Comparison of ENCODE assay signal across 1 cellular context in the genomic region with DNA sequence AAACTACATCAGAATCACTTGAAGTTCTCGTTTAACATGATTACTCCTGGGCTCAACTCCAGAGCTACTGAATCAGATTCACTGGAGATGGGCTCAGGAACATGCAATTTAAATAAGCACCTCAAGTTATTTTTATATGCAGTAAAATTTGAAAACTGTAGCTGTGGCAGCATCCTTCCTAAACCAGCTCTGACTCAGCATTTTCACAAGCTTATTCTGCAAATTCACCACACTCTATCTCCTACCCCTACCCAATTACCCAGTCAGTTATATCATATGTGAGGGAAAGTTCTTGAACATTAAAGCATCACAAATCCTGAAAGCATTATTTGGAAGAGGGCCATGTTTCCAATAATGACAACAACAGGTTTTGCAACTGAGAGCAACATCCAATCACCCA.
TF ChIP-seq lines count a peak whose summit lies in the region.

No MANE protein-coding gene starts in this region.

TF ChIP-seq in HepG2, 621 proteins besides CTCF, POLR2A, EP300 and RAD21:
- TF ChIP-seq MAFK (conservative IDR thresholded peaks at IDR 0.05 in 1 of 2, IDR thresholded peaks at IDR 0.05 in 1 of 2; ENCODE audit: low read length in 2 of 2) (peak; percentile 51 to 78), MAFF (IDR thresholded peaks at IDR 0.05; ENCODE audit: low read depth, low read length) (peak; percentile 73), KLF11 (CRISPR knock-in tag; IDR thresholded peaks at IDR 0.05) (no peak), SP2 (CRISPR knock-in tag; IDR thresholded peaks at IDR 0.05) (no peak)
